ENCODE assay signal across 22 cellular contexts in genomic region chr3:24315991-24316390, GRCh38.
DNase-seq lines count a peak whose midpoint lies in the region; ATAC-seq and TF ChIP-seq lines count a peak whose summit lies in the region.
"Had no signal": no experiment of that assay in that cellular context is flagged by ENCODE, and none has a peak within 500 bp of the region (broad histone marks: within the 10 kb centered on the region; RNA-seq: fewer than 3 reads in every experiment).

No MANE protein-coding gene starts in this region.

- TF ChIP-seq CTCF in cardiac fibroblast (IDR thresholded peaks at IDR 0.05; ENCODE audit: low read depth, low read length) = no peak

- DNase-seq in GM03348 (ENCODE audit: low spot score) (peak; percentile 48), cardiac fibroblast (ENCODE audit: low read depth in 2 of 2) (peak; percentile 30 to 66), glomerular visceral epithelial cell (ENCODE audit: extremely low spot score) (peak; percentile 46), T-helper 1 cell (no peak), Ammon's horn (ENCODE audit: low spot score) (no peak)
- DNase-seq: activated CD4-positive, alpha-beta T cell treated with anti-CD3 and anti-CD28 coated beads, Interleukin-2, amount 10 ng/mL, durations not matched to agents 7 days and 5 days; AML-193; CD8-positive, alpha-beta memory T cell; cerebellar nuclear complex; DMS53; heart right ventricle; HFFc6; left ventricle myocardium superior; NCI-H1694 treated with DMSO at 0.1 percent for 48 hours; NCI-H345; WERI-Rb-1 had no signal

- peaks cover 0 to 11% (median 6%) of the 10 kb centered on the region in 5 donors for H3K9me3 ChIP-seq in subcutaneous abdominal adipose tissue (ENCODE audit: control insufficient read depth in 5 of 5, low read length in 5 of 5)
- H3K9me3 ChIP-seq: esophagus muscularis mucosa had no signal

- H3K36me3 ChIP-seq in subcutaneous abdominal adipose tissue (ENCODE audit: control insufficient read depth in 5 of 5, insufficient read depth in 5 of 5, low read length in 5 of 5) = peaks cover 0 to 8% (median 0%) of the 10 kb centered on the region in 5 donors
- H3K36me3 ChIP-seq: WERI-Rb-1 had no signal

- no peaks in the 10 kb centered on the region for H3K27me3 ChIP-seq in subcutaneous abdominal adipose tissue (ENCODE audit: control insufficient read depth in 5 of 5, insufficient read depth in 4 of 5, low read length in 5 of 5)
- H3K27me3 ChIP-seq: esophagus muscularis mucosa, heart right ventricle had no signal

- H3K4me3 ChIP-seq in cardiac fibroblast (replicated peaks in 1 of 2; ENCODE audit: low read depth in 2 of 2, low read length in 2 of 2) (no peak overlapping the region), subcutaneous abdominal adipose tissue (ENCODE audit: low read depth in 1 of 5, low read length in 5 of 5) (no peak overlapping the region)
- H3K4me3 ChIP-seq: esophagus muscularis mucosa, GM12878, heart right ventricle had no signal

- no peak for ATAC-seq in GM21360 (IDR thresholded peaks at IDR 0.05; ENCODE audit: unreplicated experiment)
- ATAC-seq: activated naive CD4-positive, alpha-beta T cell treated with anti-CD3 and anti-CD28 coated beads, Interleukin-2, amount 50 U/mL, for 72 hours; GM12878; left ventricle myocardium superior had no signal

- H3K9ac ChIP-seq in subcutaneous abdominal adipose tissue (ENCODE audit: low read length in 5 of 5) = peak overlapping the region in 1 of 5 donors; percentile 43
- H3K9ac ChIP-seq: KMS-11 had no signal

- H3K4me1 ChIP-seq in subcutaneous abdominal adipose tissue (ENCODE audit: control insufficient read depth in 5 of 5, insufficient read depth in 5 of 5, low read length in 5 of 5) = peaks cover 0 to 40% (median 33%) of the 10 kb centered on the region in 5 donors

- H3K27ac ChIP-seq in subcutaneous abdominal adipose tissue (ENCODE audit: low read depth, low read length) = peak overlapping the region; percentile 12
- H3K27ac ChIP-seq: esophagus muscularis mucosa, heart right ventricle, KMS-11, WERI-Rb-1 had no signal

Comparison
In these comparisons a context has a peak if more than half of its experiments do, and no peak if none do; other contexts are left out.
1. DNase-seq: peak in GM03348 (single experiment), cardiac fibroblast (2 of 2) and glomerular visceral epithelial cell (single experiment); none in T-helper 1 cell (0 of 5) and Ammon's horn (single experiment).